In genomic region chr15:25909806-25910205, GRCh38 we compare ENCODE assay signal across 8 cellular contexts. TPM values are rescaled to one million over a fixed set of nuclear protein-coding genes. Genes with fewer than 3 reads are reported as not detected.
"Had no signal": no experiment of that assay in that cellular context is flagged by ENCODE, and none has a peak within 500 bp of the region (broad histone marks: within the 10 kb centered on the region; RNA-seq: fewer than 3 reads in every experiment).

No MANE protein-coding gene starts in this region.

- H3K4me3 ChIP-seq: HAP-1 had no signal

- H3K4me1 ChIP-seq: HAP-1 had no signal

- FAIRE-seq: H54, HTR-8/SVneo had no signal

- H3K36me3 Mint-ChIP-seq: IgD-negative memory B cell had no signal

- H3K9me3 ChIP-seq: HAP-1 had no signal

- ATAC-seq: HCT116 had no signal

- H3K4me1 Mint-ChIP-seq: IgD-negative memory B cell had no signal

- DNase-seq: GOT3, KG1 had no signal

- H3K27me3 Mint-ChIP-seq: IgD-negative memory B cell had no signal

- H3K36me3 ChIP-seq: HAP-1 had no signal

- H3K27ac Mint-ChIP-seq: IgD-negative memory B cell had no signal

- H3K4me3 Mint-ChIP-seq: IgD-negative memory B cell had no signal

RNA-seq across cellular contexts. Expression of gene ATP10A, which starts 46.7 kb away (rescaled TPM):
- total RNA-seq: HT-29 had no signal
